Comparison of ENCODE assay signal across 8 cellular contexts in the genomic region with DNA sequence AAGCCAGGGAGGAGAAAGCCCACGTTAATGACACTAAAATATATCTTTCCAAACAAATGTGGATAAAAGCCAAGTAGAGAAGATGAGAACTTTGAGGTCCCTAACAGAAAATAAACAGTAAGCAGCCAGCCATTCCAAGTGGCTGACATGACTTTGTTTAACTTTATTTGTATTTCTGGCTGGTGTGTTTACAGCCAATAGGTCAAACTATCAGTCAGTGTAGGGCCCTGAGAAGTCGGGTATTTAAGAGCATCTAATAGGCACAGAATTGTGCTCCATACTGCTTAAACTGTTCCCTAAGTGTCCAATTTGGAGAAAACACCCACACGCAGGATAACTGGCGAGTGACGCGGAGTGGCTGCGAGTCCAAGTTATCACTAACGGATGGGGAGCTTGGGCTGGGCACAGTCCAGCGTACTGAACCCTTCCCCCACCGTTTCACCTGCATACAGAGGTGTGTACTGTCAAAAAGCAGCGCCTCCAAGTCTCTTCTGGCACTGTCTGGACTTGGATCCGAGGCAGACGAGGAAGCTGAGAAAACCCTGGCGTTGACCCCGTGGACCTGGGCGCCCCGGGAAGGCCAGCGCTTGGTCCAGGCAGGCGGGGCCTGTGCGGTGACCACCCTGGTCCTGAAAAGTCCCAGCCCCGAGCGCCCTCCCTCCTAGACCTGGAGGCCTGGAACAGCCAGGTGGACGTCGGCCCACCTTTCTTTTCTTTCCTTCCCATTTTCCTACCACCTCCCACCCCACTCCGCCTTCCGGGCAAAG. TPM values are rescaled to one million over a fixed set of nuclear protein-coding genes. Genes with fewer than 3 reads are reported as not detected.
DNase-seq lines count a peak whose midpoint lies in the region; ATAC-seq, FAIRE-seq and TF ChIP-seq lines count a peak whose summit lies in the region.

No MANE protein-coding gene starts in this region.

- no peak for TF ChIP-seq POLR2A in GM12892 (IDR thresholded peaks at IDR 0.05; ENCODE audit: low read depth, low read length)

- no peaks in the 10 kb centered on the region for H4K20me1 ChIP-seq in GM23248 (ENCODE audit: insufficient read depth)

- H3K9me2 ChIP-seq in GM23248 (ENCODE audit: insufficient read depth): no peaks in the 10 kb centered on the region

- H3K4me2 ChIP-seq in GM23248 (ENCODE audit: unreplicated experiment): peak overlapping the region; percentile 78

- WGBS in GM23248 (ENCODE audit: low coverage in 1 of 2, low lambda C conversion rate in 2 of 2, missing lambda C conversion rate in 2 of 2), 2 experiments: 19 to 37% methylated on average over 15 to 26 of the region's 26 CpGs

- peaks cover 24% of the 10 kb centered on the region for H3K79me2 ChIP-seq in GM23248 (ENCODE audit: insufficient read depth)

- TF ChIP-seq CTCF in AG04450 (IDR thresholded peaks at IDR 0.05; ENCODE audit: low read depth, low read length): no peak
- no peak for TF ChIP-seq CTCF in WERI-Rb-1 (IDR thresholded peaks at IDR 0.05; ENCODE audit: low read depth, low read length)
- TF ChIP-seq CTCF in foreskin fibroblast (IDR thresholded peaks at IDR 0.05; ENCODE audit: low read depth, low read length): no peak
- TF ChIP-seq CTCF in omental fat pad (IDR thresholded peaks at IDR 0.05): no peak

- peaks cover 7% of the 10 kb centered on the region; the same call in 1 of the 2 replicates for H3F3A ChIP-seq in GM23248 (ENCODE audit: insufficient read depth)

- H3K9ac ChIP-seq in GM23248: peak overlapping the region; percentile 88

- peaks cover 6% of the 10 kb centered on the region for H3K4me1 ChIP-seq in GM23248 (ENCODE audit: insufficient read depth)

- CTCF ChIA-PET in AG04450 (lab: Charles Lee): no interaction called here

- no peak for FAIRE-seq in GM12892 (lab: Jason Lieb, UNC)

- ATAC-seq in omental fat pad (ENCODE audit: low FRiP score): peak; percentile 45
- no peak for ATAC-seq in GM21360 (IDR thresholded peaks at IDR 0.05; ENCODE audit: unreplicated experiment)

- peaks cover 9% of the 10 kb centered on the region for H3K36me3 ChIP-seq in GM23248 (ENCODE audit: low read depth)
- peaks cover 11% of the 10 kb centered on the region for H3K36me3 ChIP-seq in WERI-Rb-1

- peak overlapping the region; percentile 92 for H2AFZ ChIP-seq in GM23248

- H3K27ac ChIP-seq in AG04450 (ENCODE audit: low read depth, low read length): peak overlapping the region; percentile 69
- no peak overlapping the region for H3K27ac ChIP-seq in GM23248
- peak overlapping the region; percentile 12 for H3K27ac ChIP-seq in WERI-Rb-1

- H3K9me3 ChIP-seq in AG04450 (ENCODE audit: control insufficient read depth, insufficient read depth, low read length) (peaks cover 3% of the 10 kb centered on the region; the same call in 1 of the 2 replicates), GM23248 (ENCODE audit: low read depth) (no peaks in the 10 kb centered on the region), WERI-Rb-1 (ENCODE audit: severe bottlenecking) (no peaks in the 10 kb centered on the region)

- in situ Hi-C loops in GM23248 (cut with MboI): no loop called here

- H3K27me3 ChIP-seq in AG04450 (ENCODE audit: control insufficient read depth, insufficient read depth, low read length) (no peaks in the 10 kb centered on the region), GM23248 (replicated peaks; ENCODE audit: insufficient read depth) (no peaks in the 10 kb centered on the region), WERI-Rb-1 (ENCODE audit: insufficient read depth, low read depth, severe bottlenecking) (no peaks in the 10 kb centered on the region)

- no peak for DNase-seq in AG04450 (ENCODE audit: low read depth, low spot score)
- peak; percentile 18 for DNase-seq in GM23248
- no peak for DNase-seq in WERI-Rb-1
- DNase-seq in foreskin fibroblast: peak in 1 of 2 donors; percentile 21
- DNase-seq in omental fat pad (ENCODE audit: low spot score): no peak
- DNase-seq in stimulated activated CD4-positive, alpha-beta T cell treated with anti-CD3 and anti-CD28 coated beads, Interleukin-2, amount 100 ng/mL, for 48 hours: no peak
- no peak for DNase-seq in GM12892 (ENCODE audit: insufficient read length)

- peak overlapping the region; percentile 99 for H3K4me3 ChIP-seq in AG04450 (ENCODE audit: low read depth, low read length)
- H3K4me3 ChIP-seq in GM23248: peak overlapping the region; percentile 90
- peak overlapping the region; percentile 59 for H3K4me3 ChIP-seq in WERI-Rb-1 (ENCODE audit: low read depth, low read length)
- H3K4me3 ChIP-seq in foreskin fibroblast (ENCODE audit: low read depth in 1 of 2, low read length in 2 of 2): peak overlapping the region; percentile 76 to 90

- POLR2A ChIA-PET in AG04450 (lab: Yijun Ruan, JAX): no interaction called here

RNA-seq across cellular contexts. Expression of a gene that starts 0.7 kb away (rescaled TPM):
- 64.8 and 82.4 TPM in 2 replicates for polyA plus RNA-seq in AG04450 (2011; rRNA removed)
- polyA minus RNA-seq in AG04450 (2011; rRNA and poly(A)+ RNA removed): 51.0 and 57.8 TPM in 2 replicates
- 62.1 and 68.6 TPM in 2 replicates for total RNA-seq in GM23248 (2014; rRNA removed; shearing (Covaris generic))
- polyA plus RNA-seq in GM23248 (2016; fragmentation: Nextera tagmentation; extraction: Ambion mirVana): 43.3 and 46.2 TPM in 2 replicates
- 100 to 1,000 TPM in 2 of 4 donors, 10 to 100 TPM in 2; 73.8 to 129 (median 110) TPM for total RNA-seq in omental fat pad
- polyA plus RNA-seq in GM12892 (2012; ENCODE audit: missing spikeins): 51.8 TPM
